In the genomic region with DNA sequence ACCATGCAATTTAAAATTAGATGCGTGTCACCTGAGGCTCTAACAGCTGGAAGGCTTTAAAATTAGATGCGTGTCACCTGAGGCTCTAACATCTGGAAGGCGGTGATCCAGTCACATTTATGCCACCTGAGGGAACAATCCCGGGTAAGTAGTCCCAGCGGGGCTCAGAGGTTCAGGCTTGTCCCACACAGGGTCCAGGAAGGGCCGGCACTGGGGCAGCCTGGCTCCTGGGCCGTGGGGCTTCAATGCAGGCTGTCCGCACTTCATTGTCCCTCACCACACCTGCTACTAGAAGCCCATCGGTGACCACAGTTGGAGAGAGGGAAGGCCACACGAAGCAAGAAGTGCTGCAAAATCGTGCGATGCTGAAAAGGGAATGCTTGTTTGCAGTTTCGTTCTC, we compare ENCODE assay signal across 31 cellular contexts.
"Had no signal": no experiment of that assay in that cellular context is flagged by ENCODE, and none has a peak within 500 bp of the region (broad histone marks: within the 10 kb centered on the region; RNA-seq: fewer than 3 reads in every experiment).

No MANE protein-coding gene starts in this region.

- H3K4me1 Mint-ChIP-seq: activated CD4-positive, alpha-beta T cell treated with anti-CD3 and anti-CD28 coated beads for 36 hours; activated CD4-positive, alpha-beta T cell treated with anti-CD3 and anti-CD28 coated beads, Interleukin-2, amount 10 ng/mL, durations not matched to agents 24 days and 14 days; activated naive CD4-positive, alpha-beta T cell treated with anti-CD3 and anti-CD28 coated beads, Interleukin-2, amount 10 ng/mL, durations not matched to agents 7 days and 5 days; brain; T-helper 17 cell had no signal

- H3K27me3 ChIP-seq: ascending aorta, breast epithelium, cardiac muscle cell, colonic mucosa had no signal

- H3K27ac Mint-ChIP-seq: activated CD4-positive, alpha-beta memory T cell treated with anti-CD3 and anti-CD28 coated beads, Interleukin-2, amount 10 ng/mL, durations not matched to agents 7 days and 5 days; activated CD4-positive, alpha-beta T cell treated with anti-CD3 and anti-CD28 coated beads for 36 hours; activated CD4-positive, alpha-beta T cell treated with anti-CD3 and anti-CD28 coated beads, Interleukin-2, amount 10 ng/mL, durations not matched to agents 24 days and 14 days; activated naive CD4-positive, alpha-beta T cell treated with anti-CD3 and anti-CD28 coated beads, Interleukin-2, amount 10 ng/mL, durations not matched to agents 7 days and 5 days; activated naive CD4-positive, alpha-beta T cell treated with anti-CD3 and anti-CD28 coated beads, Interleukin-2, amount 50 U/mL, for 72 hours; activated naive CD8-positive, alpha-beta T cell treated with anti-CD3 and anti-CD28 coated beads, Interleukin-2, amount 10 ng/mL, durations not matched to agents 7 days and 5 days; activated T-cell treated with anti-CD3 and anti-CD28 coated beads, Interleukin-2, amount 50 U/mL, for 24 hours; activated T-cell treated with anti-CD3 and anti-CD28 coated beads, Interleukin-2, amount 50 U/mL, for 72 hours; T-helper 17 cell; T-helper 2 cell treated with Interferon-gamma antibody and Interleukin-4, amounts not matched to agents 5 μg/mL and 100 μg/mL, for 36 hours had no signal

- H3K4me3 Mint-ChIP-seq: activated CD4-positive, alpha-beta memory T cell treated with anti-CD3 and anti-CD28 coated beads, Interleukin-2, amount 10 ng/mL, durations not matched to agents 7 days and 5 days; activated CD4-positive, alpha-beta T cell treated with anti-CD3 and anti-CD28 coated beads for 36 hours; activated CD4-positive, alpha-beta T cell treated with anti-CD3 and anti-CD28 coated beads, Interleukin-2, amount 10 ng/mL, durations not matched to agents 24 days and 14 days; activated naive CD4-positive, alpha-beta T cell treated with anti-CD3 and anti-CD28 coated beads, Interleukin-2, amount 10 ng/mL, durations not matched to agents 7 days and 5 days; activated naive CD8-positive, alpha-beta T cell treated with anti-CD3 and anti-CD28 coated beads, Interleukin-2, amount 10 ng/mL, durations not matched to agents 7 days and 5 days; activated T-cell treated with anti-CD3 and anti-CD28 coated beads, Interleukin-2, amount 50 U/mL, for 24 hours; activated T-cell treated with anti-CD3 and anti-CD28 coated beads, Interleukin-2, amount 50 U/mL, for 72 hours; brain; T-helper 17 cell; T-helper 2 cell treated with Interferon-gamma antibody and Interleukin-4, amounts not matched to agents 5 μg/mL and 100 μg/mL, for 36 hours had no signal

- FAIRE-seq: frontal cortex had no signal

- DNase-seq: activated CD4-positive, alpha-beta memory T cell treated with anti-CD3 and anti-CD28 coated beads, Interleukin-2, amount 10 ng/mL, durations not matched to agents 7 days and 5 days; activated CD4-positive, alpha-beta T cell treated with anti-CD3 and anti-CD28 coated beads for 36 hours; activated CD4-positive, alpha-beta T cell treated with anti-CD3 and anti-CD28 coated beads, Interleukin-2, amount 10 ng/mL, durations not matched to agents 24 days and 14 days; activated CD4-positive, alpha-beta T cell treated with anti-CD3 and anti-CD28 coated beads, Interleukin-2, amount 50 U/mL, for 4 hours; activated CD4-positive, CD25-positive, alpha-beta regulatory T cell; activated CD4-positive, CD25-positive, alpha-beta regulatory T cell treated with anti-CD3 and anti-CD28 coated beads, Interleukin-2, amount 50 U/mL, for 72 hours; activated CD8-positive, alpha-beta memory T cell treated with anti-CD3 and anti-CD28 coated beads, Interleukin-2, amount 50 U/mL, for 48 hours; activated gamma-delta T cell; activated naive CD4-positive, alpha-beta T cell; activated naive CD4-positive, alpha-beta T cell treated with anti-CD3 and anti-CD28 coated beads, Interleukin-2, amount 10 ng/mL, durations not matched to agents 7 days and 5 days; activated naive CD8-positive, alpha-beta T cell treated with anti-CD3 and anti-CD28 coated beads, Interleukin-2, amount 10 ng/mL, durations not matched to agents 7 days and 5 days; activated T-cell treated with anti-CD3 and anti-CD28 coated beads for 4 hours; activated T-cell treated with anti-CD3 and anti-CD28 coated beads, Interleukin-2, amount 50 U/mL, for 24 hours; activated T-cell treated with anti-CD3 and anti-CD28 coated beads, Interleukin-2, amount 50 U/mL, for 72 hours; central memory CD4-positive, alpha-beta T cell; cerebellar nuclear complex; colonic mucosa; effector CD8-positive, alpha-beta T cell; foreskin fibroblast; head of caudate nucleus; T-helper 1 cell; T-helper 17 cell; T1000 had no signal

- H3K36me3 Mint-ChIP-seq: activated naive CD4-positive, alpha-beta T cell treated with anti-CD3 and anti-CD28 coated beads, Interleukin-2, amount 10 ng/mL, durations not matched to agents 7 days and 5 days; activated naive CD4-positive, alpha-beta T cell treated with anti-CD3 and anti-CD28 coated beads, Interleukin-2, amount 50 U/mL, for 72 hours; activated naive CD8-positive, alpha-beta T cell treated with anti-CD3 and anti-CD28 coated beads, Interleukin-2, amount 10 ng/mL, durations not matched to agents 7 days and 5 days; brain had no signal

- ATAC-seq: activated CD4-positive, alpha-beta T cell treated with anti-CD3 and anti-CD28 coated beads for 36 hours; activated naive CD4-positive, alpha-beta T cell treated with anti-CD3 and anti-CD28 coated beads, Interleukin-2, amount 50 U/mL, for 72 hours; activated T-cell treated with anti-CD3 and anti-CD28 coated beads, Interleukin-2, amount 50 U/mL, for 72 hours; esophagus mucosa; T-helper 17 cell had no signal

- H3K36me3 ChIP-seq: ascending aorta, breast epithelium, cardiac muscle cell, colonic mucosa had no signal

- H3K9me3 ChIP-seq: ascending aorta, breast epithelium, colonic mucosa had no signal

- H3K4me1 ChIP-seq: ascending aorta, breast epithelium, colonic mucosa had no signal

- H3K9me3 Mint-ChIP-seq: activated CD4-positive, alpha-beta memory T cell treated with anti-CD3 and anti-CD28 coated beads, Interleukin-2, amount 10 ng/mL, durations not matched to agents 7 days and 5 days; activated CD4-positive, alpha-beta T cell treated with anti-CD3 and anti-CD28 coated beads, Interleukin-2, amount 10 ng/mL, durations not matched to agents 24 days and 14 days; activated naive CD4-positive, alpha-beta T cell treated with anti-CD3 and anti-CD28 coated beads, Interleukin-2, amount 10 ng/mL, durations not matched to agents 7 days and 5 days; activated naive CD4-positive, alpha-beta T cell treated with anti-CD3 and anti-CD28 coated beads, Interleukin-2, amount 50 U/mL, for 72 hours; activated naive CD8-positive, alpha-beta T cell treated with anti-CD3 and anti-CD28 coated beads, Interleukin-2, amount 10 ng/mL, durations not matched to agents 7 days and 5 days; activated T-cell treated with anti-CD3 and anti-CD28 coated beads, Interleukin-2, amount 50 U/mL, for 24 hours; activated T-cell treated with anti-CD3 and anti-CD28 coated beads, Interleukin-2, amount 50 U/mL, for 72 hours; T-helper 2 cell treated with Interferon-gamma antibody and Interleukin-4, amounts not matched to agents 5 μg/mL and 100 μg/mL, for 36 hours had no signal

- H3K27ac ChIP-seq: ascending aorta, breast epithelium, cardiac muscle cell, colonic mucosa had no signal

- H3K4me3 ChIP-seq: ascending aorta, breast epithelium, cardiac muscle cell, colonic mucosa had no signal
